Comparison of ENCODE assay signal across 8 cellular contexts in genomic region chr13:42110410-42111155, GRCh38.
A peak's percentile ranks its signal among the peaks of the same experiment; 100 is the strongest.
DNase-seq lines count a peak whose midpoint lies in the region; ATAC-seq and TF ChIP-seq lines count a peak whose summit lies in the region.

No MANE protein-coding gene starts in this region.

- H3K27ac Mint-ChIP-seq in naive thymus-derived CD8-positive, alpha-beta T cell: no peak overlapping the region

- H3K9me3 Mint-ChIP-seq in naive thymus-derived CD8-positive, alpha-beta T cell: no peaks in the 10 kb centered on the region

- peak; percentile 75 to 80 for DNase-seq in AML-193 (lab: John Stamatoyannopoulos, UW)
- DNase-seq in NCI-H187 (lab: John Stamatoyannopoulos, UW): peak; percentile 20 to 43
- peak in 4 of 5 donors; percentile 7 to 67 (median 30) for DNase-seq in T-helper 1 cell
- peak; percentile 60 for DNase-seq in epidermal melanocyte (ENCODE audit: insufficient read length, low spot score)
- peak in 7 of 10 donors; percentile 25 to 77 (median 49) for DNase-seq in naive thymus-derived CD8-positive, alpha-beta T cell

- POLR2A ChIA-PET in naive thymus-derived CD8-positive, alpha-beta T cell (lab: Charles Lee): no interaction called here

- no peaks in the 10 kb centered on the region for H3K36me3 Mint-ChIP-seq in naive thymus-derived CD8-positive, alpha-beta T cell

- peak; percentile 50 to 57 for ATAC-seq in naive thymus-derived CD8-positive, alpha-beta T cell
- ATAC-seq in HG03520 (IDR thresholded peaks at IDR 0.05; ENCODE audit: unreplicated experiment) (no peak), GM19467 (IDR thresholded peaks at IDR 0.05; ENCODE audit: unreplicated experiment) (no peak)

- TF ChIP-seq CTCF in GM12874 (IDR thresholded peaks at IDR 0.05; ENCODE audit: insufficient read depth, low read depth, low read length): peak; percentile 35; the same call in 1 of the 2 replicates

- H3K4me1 Mint-ChIP-seq in naive thymus-derived CD8-positive, alpha-beta T cell: peaks cover 5 to 9% (median 7%) of the 10 kb centered on the region in 4 donors

- H3K4me3 Mint-ChIP-seq in naive thymus-derived CD8-positive, alpha-beta T cell: no peak overlapping the region

- no peaks in the 10 kb centered on the region for H3K27me3 Mint-ChIP-seq in naive thymus-derived CD8-positive, alpha-beta T cell

Comparison
In these comparisons a context has a peak if more than half of its experiments do, and no peak if none do; other contexts are left out.
1. ATAC-seq: peak in naive thymus-derived CD8-positive, alpha-beta T cell (2 of 2); none in HG03520 (single experiment) and GM19467 (single experiment).
2. Peak in every context shown above with its lines, with median percentiles within 50 percentile points of each other: DNase-seq.